Comparison of ENCODE assay signal across 8 cellular contexts in genomic region chr1:116168277-116169032, GRCh38. TPM values are rescaled to one million over a fixed set of nuclear protein-coding genes. Genes with fewer than 3 reads are reported as not detected.
A peak's percentile ranks its signal among the peaks of the same experiment; 100 is the strongest.
DNase-seq lines count a peak whose midpoint lies in the region; ATAC-seq and TF ChIP-seq lines count a peak whose summit lies in the region.

No MANE protein-coding gene starts in this region.

- H3K27ac ChIP-seq in upper lobe of left lung, result peak overlapping the region in 3 of 4 donors; percentile 31 to 84 (median 78)

- H3K27me3 ChIP-seq in adipocyte (replicated peaks; ENCODE audit: control insufficient read depth, insufficient read depth, low read length), result peaks cover 3% of the 10 kb centered on the region
- no peaks in the 10 kb centered on the region for H3K27me3 ChIP-seq in upper lobe of left lung

- H3K4me1 ChIP-seq in adipocyte (ENCODE audit: control insufficient read depth, insufficient read depth, low read length) (peaks cover 41% of the 10 kb centered on the region), upper lobe of left lung (peaks cover 9 to 41% (median 28%) of the 10 kb centered on the region in 4 donors)

- in situ Hi-C loops in SK-MEL-5 (cut with HindIII; ENCODE audit: low pct_unique_long_range_greater_than_20kb, low sequenced_read_pairs), result no loop called here

- no peaks in the 10 kb centered on the region for H3K9me3 Mint-ChIP-seq in progenitor cell of endocrine pancreas (ENCODE audit: low read depth)

- H3K4me3 ChIP-seq in AG04449 (ENCODE audit: low read depth, low read length), result peak overlapping the region; percentile 55
- H3K4me3 ChIP-seq in adipocyte (ENCODE audit: low read length), result peak overlapping the region; percentile 76
- peak overlapping the region; percentile 34 to 67 (median 58) for H3K4me3 ChIP-seq in upper lobe of left lung

- TF ChIP-seq CTCF in AG04449 (IDR thresholded peaks at IDR 0.05; ENCODE audit: insufficient read depth, low read length, missing control alignments) (peak; percentile 82), progenitor cell of endocrine pancreas (IDR thresholded peaks at IDR 0.05; ENCODE audit: unreplicated experiment) (peak; percentile 96), upper lobe of left lung (IDR thresholded peaks at IDR 0.05) (peak; percentile 88 to 96 (median 92))

- TF ChIP-seq EP300 in upper lobe of left lung (IDR thresholded peaks at IDR 0.05), result no peak

- WGBS in upper lobe of left lung, 2 donors, result 9 to 11% methylated on average over 31 to 33 of the region's 42 CpGs

- H3K27me3 Mint-ChIP-seq in progenitor cell of endocrine pancreas, result peaks cover 27% of the 10 kb centered on the region

- DNase-seq in AG04449 (ENCODE audit: low read depth, low spot score), result no peak
- DNase-seq in SK-MEL-5 (ENCODE audit: low read depth, low spot score), result peak; percentile 29
- peak; percentile 78 for DNase-seq in adipocyte (ENCODE audit: low read depth)
- peak; percentile 92 for DNase-seq in left cardiac atrium
- DNase-seq in progenitor cell of endocrine pancreas (ENCODE audit: low spot score, unreplicated experiment), result peak; percentile 67
- peak; percentile 81 to 97 for DNase-seq in upper lobe of left lung

- peak overlapping the region; percentile 94 for H3K27ac Mint-ChIP-seq in progenitor cell of endocrine pancreas

- H3K9me3 ChIP-seq in adipocyte (ENCODE audit: control insufficient read depth, low read length) (no peaks in the 10 kb centered on the region), upper lobe of left lung (no peaks in the 10 kb centered on the region)

- ATAC-seq in GM18873 (IDR thresholded peaks at IDR 0.05; ENCODE audit: low FRiP score, unreplicated experiment), result peak; percentile 57
- peak; percentile 78 for ATAC-seq in HG03280 (IDR thresholded peaks at IDR 0.05; ENCODE audit: unreplicated experiment)
- ATAC-seq in left cardiac atrium, result peak; percentile 82 to 95
- ATAC-seq in upper lobe of left lung (ENCODE audit: low FRiP score in 2 of 2), result peak; percentile 89 to 95

- CTCF ChIA-PET in AG04449 (lab: Yijun Ruan, JAX), result interaction anchor here (0.7 to 2.4 kb wide), 18 partner anchors 9 to 427 kb away, joined by 3 to 11 read pairs (median 5); no protein-coding TSS in a partner anchor

- POLR2A ChIA-PET in AG04449 (lab: Yijun Ruan, JAX), result no interaction called here

- H3K36me3 Mint-ChIP-seq in progenitor cell of endocrine pancreas (ENCODE audit: insufficient read depth), result no peaks in the 10 kb centered on the region

- peak in 1 of 4 donors; percentile 15 for TF ChIP-seq POLR2A in upper lobe of left lung (IDR thresholded peaks at IDR 0.05)

- peaks cover 22% of the 10 kb centered on the region for H3K4me1 Mint-ChIP-seq in progenitor cell of endocrine pancreas (ENCODE audit: low read depth)

- peak overlapping the region; percentile 78 for H3K9ac ChIP-seq in adipocyte (ENCODE audit: low read length)

- H3K36me3 ChIP-seq in adipocyte (ENCODE audit: control insufficient read depth, insufficient read depth, low read length, severe bottlenecking) (no peaks in the 10 kb centered on the region), upper lobe of left lung (no peaks in the 10 kb centered on the region)

- intact Hi-C loops in left cardiac atrium (cut with DNase I), result loop anchor here in 1 of 2 donors (1.0 kb wide), 1 partner anchor 16 kb away; no protein-coding TSS in a partner anchor

- H3K4me3 Mint-ChIP-seq in progenitor cell of endocrine pancreas (ENCODE audit: low read depth), result peak overlapping the region; percentile 80

RNA-seq across cellular contexts. Expression of gene MAB21L3, which starts 57.3 kb away (rescaled TPM):
- not detected in 2 replicates for total RNA-seq in SK-MEL-5 (2014; rRNA removed; shearing (Covaris generic))
- polyA plus RNA-seq in SK-MEL-5 (2015; cell fraction: cytosol; rRNA removed), result not detected in 2 replicates
- 0.14 TPM in 1 of 2 replicates, not detected in the other for polyA plus RNA-seq in SK-MEL-5 (2015; cell fraction: nucleus; rRNA removed)
- total RNA-seq in left cardiac atrium (under 1 TPM in 1 of 2 donors, not detected in 1; 0.12 TPM), progenitor cell of endocrine pancreas (not detected in 2 replicates), upper lobe of left lung (1 to 10 TPM in 4 of 6 donors, under 1 TPM in 2; 0.30 to 4.2 (median 1.2) TPM)
